In the genomic region with DNA sequence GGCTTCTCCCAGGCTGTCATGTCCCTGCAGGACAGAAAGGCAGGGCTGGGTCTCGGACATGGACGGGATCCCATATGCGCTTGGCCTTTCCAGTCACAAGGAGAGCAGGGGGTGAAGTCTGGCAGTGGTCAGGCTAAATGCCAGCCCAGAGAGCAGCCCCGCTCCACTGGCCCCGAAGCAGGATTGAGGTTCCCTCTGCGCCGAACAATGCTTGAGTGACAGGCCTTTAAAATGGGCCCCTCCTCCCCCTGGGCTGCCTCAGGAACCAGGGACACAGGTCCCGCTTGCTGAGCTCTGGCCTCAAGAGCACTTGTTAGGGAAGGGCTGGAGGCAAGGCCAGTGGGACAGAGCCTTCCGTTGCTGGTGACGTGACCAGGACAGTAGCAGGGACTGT, we compare ENCODE assay signal across 18 cellular contexts. TPM values are rescaled to one million over a fixed set of nuclear protein-coding genes. Genes with fewer than 3 reads are reported as not detected.
DNase-seq lines count a peak whose midpoint lies in the region; ATAC-seq, FAIRE-seq and TF ChIP-seq lines count a peak whose summit lies in the region.
"Had no signal": no experiment of that assay in that cellular context is flagged by ENCODE, and none has a peak within 500 bp of the region (broad histone marks: within the 10 kb centered on the region; RNA-seq: fewer than 3 reads in every experiment).

No MANE protein-coding gene starts in this region.

- no peak overlapping the region for H3T11ph ChIP-seq in H9 (ENCODE audit: low read length)

- H4K20me1 ChIP-seq in H9 (ENCODE audit: control insufficient read depth, insufficient read depth, insufficient read length): peaks cover 8% of the 10 kb centered on the region
- H4K20me1 ChIP-seq in K562 (replicated peaks; ENCODE audit: control insufficient read depth, insufficient read depth, low read length): no peaks in the 10 kb centered on the region

- H3K4me2 ChIP-seq in H9 (ENCODE audit: insufficient read depth, insufficient read length, low read length): no peak overlapping the region
- H3K4me2 ChIP-seq in K562 (ENCODE audit: insufficient read depth, low read length): no peak overlapping the region

- H2BK12ac ChIP-seq in H9 (ENCODE audit: insufficient read length, low read depth, low read length): no peak overlapping the region

- no peak overlapping the region for H3K4me3 ChIP-seq in K562
- H3K4me3 ChIP-seq in thyroid gland (replicated peaks in 1 of 3): no peak overlapping the region
- no peak overlapping the region for H3K4me3 ChIP-seq in vagina
- H3K4me3 ChIP-seq: SJSA1 had no signal

- H3K9me3 ChIP-seq in H9 (ENCODE audit: control insufficient read depth, low read depth, low read length) (no peaks in the 10 kb centered on the region), K562 (replicated peaks; ENCODE audit: control insufficient read depth, insufficient read depth, low read depth, low read length) (no peaks in the 10 kb centered on the region), thyroid gland (no peaks in the 10 kb centered on the region), vagina (no peaks in the 10 kb centered on the region)
- H3K9me3 ChIP-seq: SJSA1 had no signal

- H2BK15ac ChIP-seq in H9 (ENCODE audit: low read depth, low read length): no peak overlapping the region

- no peak overlapping the region for H3K4ac ChIP-seq in H9 (ENCODE audit: low read depth, low read length)

- H3K18ac ChIP-seq in H9 (ENCODE audit: insufficient read length, low read depth, low read length): no peak overlapping the region

- H2AFZ ChIP-seq in H9 (ENCODE audit: low read length) (no peak overlapping the region), K562 (ENCODE audit: low read depth, low read length) (peak overlapping the region; percentile 29)

- H3K36me3 ChIP-seq in K562 (ENCODE audit: control insufficient read depth, insufficient read depth, low read length) (no peaks in the 10 kb centered on the region), thyroid gland (no peaks in the 10 kb centered on the region), vagina (no peaks in the 10 kb centered on the region)
- H3K36me3 ChIP-seq: SJSA1 had no signal

- no peak overlapping the region for H2AK5ac ChIP-seq in H9 (ENCODE audit: insufficient read length, low read length)

- no peaks in the 10 kb centered on the region for H3K9me1 ChIP-seq in K562 (ENCODE audit: control insufficient read depth, insufficient read depth, low read length)

- H3K4me1 Mint-ChIP-seq in H9: peaks cover 55 to 60% of the 10 kb centered on the region in 2 experiments
- H3K4me1 Mint-ChIP-seq: IgD-negative memory B cell had no signal

- TF ChIP-seq RAD21 in K562 (CRISPR knock-in tag; conservative IDR thresholded peaks at IDR 0.05 in 1 of 2, IDR thresholded peaks at IDR 0.05 in 1 of 2): no peak

- WGBS in H9 (ENCODE audit: extremely low coverage, insufficient read length, low lambda C conversion rate): no CpG with 5 or more reads among the region's 10 CpGs
- 50% methylated on average over 10 of the region's 10 CpGs for WGBS in K562 (ENCODE audit: insufficient coverage, low coverage, missing lambda C conversion rate)
- WGBS in thyroid gland, 2 donors: 21 to 33% methylated on average over 7 of the region's 10 CpGs

- no peak for TF ChIP-seq EP300 in K562 (IDR thresholded peaks at IDR 0.05; ENCODE audit: low read length)

- DNase-seq in H9 (peak; percentile 64), K562 (ENCODE audit: extremely low read depth in 1 of 4, low spot score in 3 of 4) (no peak), iPS-NIHi11 (ENCODE audit: low spot score) (peak; percentile 73), thyroid gland (peak; percentile 69 to 71), vagina (ENCODE audit: extremely low spot score in 2 of 2) (no peak), NCI-H1092 (lab: John Stamatoyannopoulos, UW) (no peak)
- no peak for DNase-seq in activated CD4-positive, alpha-beta T cell treated with anti-CD3 and anti-CD28 coated beads, Interleukin-2, amount 50 U/mL, for 1 hour
- DNase-seq: MV-4-11; NCI-H2227 treated with DMSO at 0.1 percent for 48 hours; NCI-H69; NK-92 treated with Interleukin-12 subunit alpha and Interleukin-12 subunit beta, amount 100 ng/mL, for 24 hours; OCI-M1; SW 1271 had no signal

- no peak overlapping the region for H2BK20ac ChIP-seq in H9 (ENCODE audit: low read depth, low read length, poor library complexity, severe bottlenecking)

- H2BK5ac ChIP-seq in H9 (ENCODE audit: insufficient read length, low read length): no peak overlapping the region

- BruUV-seq in K562 (replicated peaks; lab: Mats Ljungman, UMichigan): no TSS peak

- POLR2A ChIA-PET in K562 (lab: Yijun Ruan, JAX): interaction anchor here (0.8 to 1.6 kb wide), 2 partner anchors 11 to 22 kb away, joined by 3 to 6 read pairs; no protein-coding TSS in a partner anchor

- FAIRE-seq in K562 (lab: Jason Lieb, UNC): no peak

- peaks cover 4 to 15% (median 5%) of the 10 kb centered on the region in 3 experiments for H3K36me3 Mint-ChIP-seq in H9 (ENCODE audit: insufficient read depth in 1 of 3, low read depth in 3 of 3)
- H3K36me3 Mint-ChIP-seq: IgD-negative memory B cell had no signal

- peaks cover 5% of the 10 kb centered on the region for H3K23me2 ChIP-seq in H9 (ENCODE audit: insufficient read length, low read depth, low read length, poor library complexity, severe bottlenecking)

- in situ Hi-C loops in K562 (cut with MboI): no loop called here

- H3K23ac ChIP-seq in H9 (ENCODE audit: insufficient read length, low read depth, low read length): no peak overlapping the region

- no peak overlapping the region for H4K5ac ChIP-seq in H9 (ENCODE audit: insufficient read length, low read depth, low read length)

- intact Hi-C loops in K562 (cut with micrococcal nuclease): no loop called here
- intact Hi-C loops in thyroid gland (cut with DNase I): no loop called here
- intact Hi-C loops in vagina (cut with DNase I): no loop called here

- no peak overlapping the region; the same call in 1 of the 2 replicates for H3K14ac ChIP-seq in H9 (ENCODE audit: insufficient read depth, low read length)

- peak overlapping the region; percentile 57 to 79 (median 59); a peak in 4 of 7 replicates for H3K27ac Mint-ChIP-seq in H9
- H3K27ac Mint-ChIP-seq: IgD-negative memory B cell had no signal

- no peak overlapping the region for H3K27ac ChIP-seq in H9 (ENCODE audit: insufficient read length, low read depth, low read length)
- no peak overlapping the region for H3K27ac ChIP-seq in K562 (ENCODE audit: extremely low read depth, low read depth, low read length)
- H3K27ac ChIP-seq in thyroid gland: no peak overlapping the region
- H3K27ac ChIP-seq in vagina: no peak overlapping the region
- H3K27ac ChIP-seq: C4-2B, RWPE1, SJSA1 had no signal

- no peaks in the 10 kb centered on the region for H3K27me3 Mint-ChIP-seq in H9 (ENCODE audit: low read depth)

- H3K79me2 ChIP-seq in H9 (ENCODE audit: insufficient read depth, low read length): no peaks in the 10 kb centered on the region; the same call in 1 of the 2 replicates
- H3K79me2 ChIP-seq in K562 (ENCODE audit: control insufficient read depth, insufficient read depth, low read length): no peaks in the 10 kb centered on the region

- no peaks in the 10 kb centered on the region for H3K27me3 ChIP-seq in H9 (ENCODE audit: insufficient read depth, low read length)
- H3K27me3 ChIP-seq in K562 (ENCODE audit: control insufficient read depth in 2 of 2, insufficient read depth in 2 of 2, low read length in 2 of 2): peaks cover 2 to 16% of the 10 kb centered on the region in 2 experiments; a peak in 3 of 5 replicates
- H3K27me3 ChIP-seq in thyroid gland: no peaks in the 10 kb centered on the region
- H3K27me3 ChIP-seq in vagina: no peaks in the 10 kb centered on the region

- CTCF ChIA-PET in K562 (lab: Yijun Ruan, JAX; ENCODE audit: low intra/inter-chr PET ratio): no interaction called here

- H3K56ac ChIP-seq in H9 (ENCODE audit: insufficient read length, low read depth, low read length): no peak overlapping the region

- no peak overlapping the region for H2BK120ac ChIP-seq in H9 (ENCODE audit: low read depth, low read length, poor library complexity, severe bottlenecking)

- ATAC-seq in K562: no peak
- ATAC-seq: HCT116 had no signal

- H3K79me1 ChIP-seq in H9 (ENCODE audit: insufficient read depth, low read depth, low read length, poor library complexity, severe bottlenecking): no peaks in the 10 kb centered on the region

- H3K4me1 ChIP-seq in H9 (ENCODE audit: insufficient read depth, low read length) (peaks cover 10% of the 10 kb centered on the region), K562 (replicated peaks in 1 of 2; ENCODE audit: control insufficient read depth in 2 of 2, insufficient read depth in 2 of 2, low read length in 2 of 2) (peaks cover 25 to 59% of the 10 kb centered on the region in 2 experiments), thyroid gland (peaks cover 0 to 11% of the 10 kb centered on the region in 2 donors), vagina (peaks cover 11% of the 10 kb centered on the region)
- H3K4me1 ChIP-seq: SJSA1 had no signal

- TF ChIP-seq POLR2A in K562 (conservative IDR thresholded peaks at IDR 0.05): no peak
- no peak for TF ChIP-seq POLR2A in thyroid gland (IDR thresholded peaks at IDR 0.05)
- TF ChIP-seq POLR2A in vagina (IDR thresholded peaks at IDR 0.05): no peak

- TF ChIP-seq CTCF in H9 (conservative IDR thresholded peaks at IDR 0.05): no peak
- no peak for TF ChIP-seq CTCF in K562 (IDR thresholded peaks at IDR 0.05 in 2 of 3, conservative IDR thresholded peaks at IDR 0.05 in 1 of 3; ENCODE audit: insufficient read depth in 2 of 3, low read depth in 1 of 3, low read length in 3 of 3)
- no peak for TF ChIP-seq CTCF in thyroid gland (IDR thresholded peaks at IDR 0.05)
- no peak for TF ChIP-seq CTCF in vagina (IDR thresholded peaks at IDR 0.05)

- peak overlapping the region in 1 of 2 experiments; percentile 49; a peak in 2 of 5 replicates for H3K4me3 Mint-ChIP-seq in H9
- H3K4me3 Mint-ChIP-seq: IgD-negative memory B cell had no signal

- H4K8ac ChIP-seq in H9 (replicated peaks; ENCODE audit: insufficient read length, low read depth, low read length): no peak overlapping the region

- H4K91ac ChIP-seq in H9 (ENCODE audit: insufficient read length, low read depth, low read length): no peak overlapping the region

- H3K9ac ChIP-seq in H9 (ENCODE audit: extremely low read depth, insufficient read length, low read length): no peak overlapping the region
- H3K9ac ChIP-seq in K562 (ENCODE audit: insufficient read depth in 1 of 2, low read depth in 2 of 2, low read length in 2 of 2): peak overlapping the region in 1 of 2 experiments; percentile 80; a peak in 2 of 4 replicates

- H3K9me3 Mint-ChIP-seq in H9: no peaks in the 10 kb centered on the region
- H3K9me3 Mint-ChIP-seq: IgD-negative memory B cell had no signal

RNA-seq across cellular contexts. Expression of a gene that starts 12.7 kb away (rescaled TPM):
- total RNA-seq in H9 (2021) (20.1 and 20.5 TPM in 2 replicates), K562 (2014; rRNA removed) (not detected in 2 replicates), K562 (2014; rRNA removed; fragmentation: Illumina TruSeq; extraction: Trizol) (0.04 TPM in 1 of 2 replicates, not detected in the other), K562 (2015; rRNA removed; fragmentation: Illumina TruSeq; extraction: Trizol) (under 0.01 TPM in 1 of 2 replicates, not detected in the other), K562 (2021) (not detected in 2 replicates), thyroid gland (not detected), vagina (not detected)
- total RNA-seq in K562 (2011; cell fraction: chromatin; rRNA removed; ENCODE audit: low replicate concordance): not detected in 2 replicates
- total RNA-seq in K562 (2011; cell fraction: nucleolus; rRNA removed): not detected in 2 replicates
- not detected in 2 replicates for total RNA-seq in K562 (2011; cell fraction: nucleoplasm; rRNA removed)
- polyA plus RNA-seq in K562 (2011; rRNA removed) (0.01 TPM in 1 of 2 replicates, not detected in the other), K562 (2014; fragmentation: Illumina TruSeq; extraction: Trizol) (not detected in 2 replicates), K562 (2014; fragmentation: Nextera tagmentation; extraction: Ambion mirVana) (under 1 TPM in 1 of 2 experiments, not detected in 1; 0.01 TPM), K562 (2014; rRNA removed) (0.01 TPM in 1 of 2 replicates, not detected in the other)
- polyA plus RNA-seq in K562 (2011; cell fraction: cytosol; rRNA removed): 0.01 TPM in 1 of 2 replicates, not detected in the other
- polyA plus RNA-seq in K562 (2011; cell fraction: nucleus; rRNA removed): not detected in 2 replicates
- polyA plus RNA-seq in K562 (2012): 0.01 TPM in 2 replicates
- not detected in 2 replicates for polyA minus RNA-seq in K562 (2011; rRNA and poly(A)+ RNA removed)
- not detected in 2 replicates for polyA minus RNA-seq in K562 (2011; cell fraction: cytosol; rRNA and poly(A)+ RNA removed)
- not detected in 2 replicates for polyA minus RNA-seq in K562 (2011; cell fraction: nucleus; rRNA and poly(A)+ RNA removed)
- total RNA-seq: SJSA1 had no signal

RNA-seq across cellular contexts. Expression of a gene that starts 23.3 kb away (rescaled TPM):
- 283 and 289 TPM in 2 replicates for total RNA-seq in H9 (2021)
- 61.6 and 182 TPM in 2 replicates for total RNA-seq in K562 (2011; cell fraction: chromatin; rRNA removed; ENCODE audit: low replicate concordance)
- 209 and 213 TPM in 2 replicates for total RNA-seq in K562 (2011; cell fraction: nucleolus; rRNA removed)
- 129 and 143 TPM in 2 replicates for total RNA-seq in K562 (2011; cell fraction: nucleoplasm; rRNA removed)
- 286 and 326 TPM in 2 replicates for total RNA-seq in K562 (2014; rRNA removed)
- total RNA-seq in K562 (2014; rRNA removed; fragmentation: Illumina TruSeq; extraction: Trizol): 69.7 and 100 TPM in 2 replicates
- total RNA-seq in K562 (2015; rRNA removed; fragmentation: Illumina TruSeq; extraction: Trizol): 143 TPM in 2 replicates
- total RNA-seq in K562 (2021): 211 and 212 TPM in 2 replicates
- 138 and 190 TPM in 2 replicates for polyA plus RNA-seq in K562 (2011; rRNA removed)
- polyA plus RNA-seq in K562 (2011; cell fraction: cytosol; rRNA removed): 297 and 419 TPM in 2 replicates
- polyA plus RNA-seq in K562 (2011; cell fraction: nucleus; rRNA removed): 289 and 315 TPM in 2 replicates
- 217 and 239 TPM in 2 replicates for polyA plus RNA-seq in K562 (2012)
- 185 and 189 TPM in 2 replicates for polyA plus RNA-seq in K562 (2014; fragmentation: Illumina TruSeq; extraction: Trizol)
- polyA plus RNA-seq in K562 (2014; fragmentation: Nextera tagmentation; extraction: Ambion mirVana): 10 to 100 TPM; 12.4 to 25.9 TPM
- polyA plus RNA-seq in K562 (2014; rRNA removed): 270 and 279 TPM in 2 replicates
- polyA minus RNA-seq in K562 (2011; rRNA and poly(A)+ RNA removed): 95.3 and 109 TPM in 2 replicates
- 94.6 and 115 TPM in 2 replicates for polyA minus RNA-seq in K562 (2011; cell fraction: cytosol; rRNA and poly(A)+ RNA removed)
- polyA minus RNA-seq in K562 (2011; cell fraction: nucleus; rRNA and poly(A)+ RNA removed): 71.6 and 96.6 TPM in 2 replicates
- 10 to 100 TPM; 12.0 to 43.9 (median 21.5) TPM for total RNA-seq in thyroid gland
- total RNA-seq in vagina: 30.0 TPM

RNA-seq across cellular contexts. Expression of a gene that starts 31.7 kb away (rescaled TPM):
- 58.8 and 60.9 TPM in 2 replicates for total RNA-seq in H9 (2021)
- 54.8 and 123 TPM in 2 replicates for total RNA-seq in K562 (2011; cell fraction: chromatin; rRNA removed; ENCODE audit: low replicate concordance)
- total RNA-seq in K562 (2011; cell fraction: nucleolus; rRNA removed): 175 TPM in 2 replicates
- 116 and 126 TPM in 2 replicates for total RNA-seq in K562 (2011; cell fraction: nucleoplasm; rRNA removed)
- total RNA-seq in K562 (2014; rRNA removed): 89.3 and 118 TPM in 2 replicates
- 15.5 and 26.8 TPM in 2 replicates for total RNA-seq in K562 (2014; rRNA removed; fragmentation: Illumina TruSeq; extraction: Trizol)
- 53.7 and 57.5 TPM in 2 replicates for total RNA-seq in K562 (2015; rRNA removed; fragmentation: Illumina TruSeq; extraction: Trizol)
- 81.6 and 85.8 TPM in 2 replicates for total RNA-seq in K562 (2021)
- 48.5 and 76.2 TPM in 2 replicates for polyA plus RNA-seq in K562 (2011; rRNA removed)
- polyA plus RNA-seq in K562 (2011; cell fraction: cytosol; rRNA removed): 121 and 255 TPM in 2 replicates
- 125 and 161 TPM in 2 replicates for polyA plus RNA-seq in K562 (2011; cell fraction: nucleus; rRNA removed)
- polyA plus RNA-seq in K562 (2012): 83.4 and 188 TPM in 2 replicates
- polyA plus RNA-seq in K562 (2014; fragmentation: Illumina TruSeq; extraction: Trizol): 81.4 and 99.0 TPM in 2 replicates
- polyA plus RNA-seq in K562 (2014; fragmentation: Nextera tagmentation; extraction: Ambion mirVana): 10 to 100 TPM; 31.4 to 51.5 TPM
- 105 TPM in 2 replicates for polyA plus RNA-seq in K562 (2014; rRNA removed)
- polyA minus RNA-seq in K562 (2011; rRNA and poly(A)+ RNA removed): 17.2 and 22.0 TPM in 2 replicates
- 47.0 and 66.3 TPM in 2 replicates for polyA minus RNA-seq in K562 (2011; cell fraction: cytosol; rRNA and poly(A)+ RNA removed)
- polyA minus RNA-seq in K562 (2011; cell fraction: nucleus; rRNA and poly(A)+ RNA removed): 18.8 and 20.9 TPM in 2 replicates
- 10 to 100 TPM; 35.6 to 72.4 (median 63.6) TPM for total RNA-seq in thyroid gland
- 49.4 TPM for total RNA-seq in vagina

RNA-seq across cellular contexts. Expression of a gene that starts 40.2 kb away (rescaled TPM):
- total RNA-seq in H9 (2021) (0.94 and 1.1 TPM in 2 replicates), K562 (2014; rRNA removed) (44.1 and 44.9 TPM in 2 replicates), K562 (2014; rRNA removed; fragmentation: Illumina TruSeq; extraction: Trizol) (9.6 and 15.2 TPM in 2 replicates), K562 (2015; rRNA removed; fragmentation: Illumina TruSeq; extraction: Trizol) (23.8 and 24.5 TPM in 2 replicates), K562 (2021) (23.2 and 24.9 TPM in 2 replicates), thyroid gland (10 to 100 TPM in 2 of 4 donors, 1 to 10 TPM in 2; 8.1 to 10.9 (median 10.3) TPM), vagina (13.5 TPM)
- 3.1 and 10.3 TPM in 2 replicates for total RNA-seq in K562 (2011; cell fraction: chromatin; rRNA removed; ENCODE audit: low replicate concordance)
- 13.0 and 14.1 TPM in 2 replicates for total RNA-seq in K562 (2011; cell fraction: nucleolus; rRNA removed)
- total RNA-seq in K562 (2011; cell fraction: nucleoplasm; rRNA removed): 7.6 and 11.3 TPM in 2 replicates
- polyA plus RNA-seq in K562 (2011; rRNA removed) (35.2 and 64.0 TPM in 2 replicates), K562 (2014; fragmentation: Illumina TruSeq; extraction: Trizol) (34.1 and 34.7 TPM in 2 replicates), K562 (2014; fragmentation: Nextera tagmentation; extraction: Ambion mirVana) (10 to 100 TPM; 10.6 to 16.4 TPM), K562 (2014; rRNA removed) (45.8 and 49.6 TPM in 2 replicates)
- 96.3 and 104 TPM in 2 replicates for polyA plus RNA-seq in K562 (2011; cell fraction: cytosol; rRNA removed)
- polyA plus RNA-seq in K562 (2011; cell fraction: nucleus; rRNA removed): 14.1 and 20.6 TPM in 2 replicates
- 26.0 and 39.2 TPM in 2 replicates for polyA plus RNA-seq in K562 (2012)
- polyA minus RNA-seq in K562 (2011; rRNA and poly(A)+ RNA removed): 15.9 and 20.2 TPM in 2 replicates
- polyA minus RNA-seq in K562 (2011; cell fraction: cytosol; rRNA and poly(A)+ RNA removed): 14.4 and 33.6 TPM in 2 replicates
- 6.2 and 9.4 TPM in 2 replicates for polyA minus RNA-seq in K562 (2011; cell fraction: nucleus; rRNA and poly(A)+ RNA removed)

RNA-seq across cellular contexts. Expression of a gene that starts 49.5 kb away (rescaled TPM):
- total RNA-seq in H9 (2021): 21.4 and 24.5 TPM in 2 replicates
- 25.1 and 57.8 TPM in 2 replicates for total RNA-seq in K562 (2011; cell fraction: chromatin; rRNA removed; ENCODE audit: low replicate concordance)
- total RNA-seq in K562 (2011; cell fraction: nucleolus; rRNA removed): 47.5 and 48.8 TPM in 2 replicates
- total RNA-seq in K562 (2011; cell fraction: nucleoplasm; rRNA removed): 32.2 and 35.3 TPM in 2 replicates
- 11.6 and 14.7 TPM in 2 replicates for total RNA-seq in K562 (2014; rRNA removed)
- total RNA-seq in K562 (2014; rRNA removed; fragmentation: Illumina TruSeq; extraction: Trizol): 2.6 and 3.9 TPM in 2 replicates
- 6.1 and 6.7 TPM in 2 replicates for total RNA-seq in K562 (2015; rRNA removed; fragmentation: Illumina TruSeq; extraction: Trizol)
- total RNA-seq in K562 (2021): 15.7 and 16.4 TPM in 2 replicates
- polyA plus RNA-seq in K562 (2011; rRNA removed): 8.3 and 18.1 TPM in 2 replicates
- polyA plus RNA-seq in K562 (2011; cell fraction: cytosol; rRNA removed): 18.0 and 19.5 TPM in 2 replicates
- polyA plus RNA-seq in K562 (2011; cell fraction: nucleus; rRNA removed): 93.3 and 93.5 TPM in 2 replicates
- polyA plus RNA-seq in K562 (2012): 11.8 and 19.7 TPM in 2 replicates
- 5.9 and 9.8 TPM in 2 replicates for polyA plus RNA-seq in K562 (2014; fragmentation: Illumina TruSeq; extraction: Trizol)
- 1 to 10 TPM in 1 of 2 experiments, under 1 TPM in 1; 0.69 to 1.3 TPM for polyA plus RNA-seq in K562 (2014; fragmentation: Nextera tagmentation; extraction: Ambion mirVana)
- 20.9 and 23.7 TPM in 2 replicates for polyA plus RNA-seq in K562 (2014; rRNA removed)
- polyA minus RNA-seq in K562 (2011; rRNA and poly(A)+ RNA removed): 5.7 and 7.3 TPM in 2 replicates
- polyA minus RNA-seq in K562 (2011; cell fraction: cytosol; rRNA and poly(A)+ RNA removed): 3.5 and 14.7 TPM in 2 replicates
- polyA minus RNA-seq in K562 (2011; cell fraction: nucleus; rRNA and poly(A)+ RNA removed): 29.5 and 46.7 TPM in 2 replicates
- 10 to 100 TPM; 33.1 to 40.9 (median 34.4) TPM for total RNA-seq in thyroid gland
- 38.3 TPM for total RNA-seq in vagina

Comparison
In these comparisons a context has a peak if more than half of its experiments do, and no peak if none do; other contexts are left out.
1. DNase-seq: peak in H9 (single experiment), iPS-NIHi11 (single experiment) and thyroid gland (2 of 2); none in K562 (0 of 4), activated CD4-positive, alpha-beta T cell treated with anti-CD3 and anti-CD28 coated beads, Interleukin-2, amount 50 U/mL, for 1 hour (single experiment), vagina (0 of 2) and NCI-H1092 (single experiment).
2. RNA of a gene that starts 12.7 kb away (total RNA-seq): 20.1 to 20.5 TPM in H9; under 0.01 to 0.04 TPM in K562, not detected in thyroid gland and not detected in vagina (single experiment); every median in the first group is over 10 times any median in the second.